ENCODE assay signal across 12 cellular contexts in the genomic region with DNA sequence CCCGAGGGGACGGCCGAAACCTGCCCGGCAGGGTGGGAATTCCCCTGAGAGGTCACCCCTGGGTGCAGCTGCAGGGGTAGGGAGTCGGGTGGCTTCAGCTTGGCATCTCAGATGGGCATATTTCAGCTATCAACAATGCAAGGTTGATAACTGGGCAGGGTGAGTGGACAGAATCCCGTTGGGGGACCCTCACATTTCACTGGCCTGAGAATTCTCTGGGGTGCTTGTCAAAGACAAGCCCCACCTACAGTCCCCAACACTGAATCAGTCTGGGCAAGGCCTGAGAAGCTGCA. TPM values are rescaled to one million over a fixed set of nuclear protein-coding genes. Genes with fewer than 3 reads are reported as not detected.
A peak's percentile ranks its signal among the peaks of the same experiment; 100 is the strongest.
DNase-seq lines count a peak whose midpoint lies in the region; ATAC-seq and TF ChIP-seq lines count a peak whose summit lies in the region.
"Had no signal": no experiment of that assay in that cellular context is flagged by ENCODE, and none has a peak within 500 bp of the region (broad histone marks: within the 10 kb centered on the region; RNA-seq: fewer than 3 reads in every experiment).

No MANE protein-coding gene starts in this region.

- TF ChIP-seq EP300 in transverse colon (IDR thresholded peaks at IDR 0.05; ENCODE audit: low read depth), result no peak

- TF ChIP-seq CTCF in fibroblast of lung (conservative IDR thresholded peaks at IDR 0.05 in 1 of 2, IDR thresholded peaks at IDR 0.05 in 1 of 2; ENCODE audit: low read depth in 1 of 2, low read length in 2 of 2) (no peak), transverse colon (IDR thresholded peaks at IDR 0.05) (no peak)

- intact Hi-C loops in transverse colon (cut with DNase I; ENCODE audit: low total_unique reads), result no loop called here

- H3K4me1 ChIP-seq in fibroblast of lung (ENCODE audit: control insufficient read depth, extremely low read depth, insufficient read depth, low read length) (peaks cover 11% of the 10 kb centered on the region), transverse colon (peaks cover 29 to 73% (median 46%) of the 10 kb centered on the region in 4 donors)

- peaks cover 52% of the 10 kb centered on the region for H3K79me2 ChIP-seq in fibroblast of lung (ENCODE audit: control insufficient read depth, insufficient read depth, low read length)

- no peak for DNase-seq in activated T-cell treated with anti-CD3 and anti-CD28 coated beads, Interleukin-2, amount 50 U/mL, for 24 hours
- no peak for DNase-seq in activated T-cell treated with anti-CD3 and anti-CD28 coated beads, Interleukin-2, amount 50 U/mL, for 1 hour
- no peak for DNase-seq in activated CD8-positive, alpha-beta memory T cell treated with anti-CD3 and anti-CD28 coated beads, Interleukin-2, amount 10 ng/mL, durations not matched to agents 7 days and 5 days
- DNase-seq in fibroblast of lung (ENCODE audit: low read depth in 2 of 2), result no peak
- no peak for DNase-seq in transverse colon
- no peak for DNase-seq in NCI-H2196 (lab: John Stamatoyannopoulos, UW; ENCODE audit: unreplicated experiment)
- DNase-seq: aorta, GOT3, NCI-H2081, small intestine had no signal

- H2AFZ ChIP-seq in fibroblast of lung (ENCODE audit: low read length), result no peak overlapping the region

- H3K36me3 Mint-ChIP-seq in activated T-cell treated with anti-CD3 and anti-CD28 coated beads, Interleukin-2, amount 50 U/mL, for 24 hours (ENCODE audit: low read depth), result peaks cover 73% of the 10 kb centered on the region
- peaks cover 17% of the 10 kb centered on the region for H3K36me3 Mint-ChIP-seq in activated CD8-positive, alpha-beta memory T cell treated with anti-CD3 and anti-CD28 coated beads, Interleukin-2, amount 10 ng/mL, durations not matched to agents 7 days and 5 days

- H3K27me3 ChIP-seq in fibroblast of lung (ENCODE audit: control insufficient read depth, insufficient read depth, low read length) (no peaks in the 10 kb centered on the region), transverse colon (no peaks in the 10 kb centered on the region)

- no peak for TF ChIP-seq POLR2A in transverse colon (IDR thresholded peaks at IDR 0.05)

- H3K36me3 ChIP-seq in fibroblast of lung (ENCODE audit: control insufficient read depth, insufficient read depth, low read length), result no peaks in the 10 kb centered on the region
- no peaks in the 10 kb centered on the region for H3K36me3 ChIP-seq in transverse colon

- peak overlapping the region; percentile 10 for H3K4me2 ChIP-seq in fibroblast of lung (ENCODE audit: extremely low read depth, insufficient read depth, low read length)

- CTCF ChIA-PET in activated CD8-positive, alpha-beta memory T cell treated with anti-CD3 and anti-CD28 coated beads, Interleukin-2, amount 10 ng/mL, durations not matched to agents 7 days and 5 days (lab: Charles Lee), result interaction anchor here (0.5 to 9.1 kb wide), 5 partner anchors 22 to 340 kb away, joined by 3 to 79 read pairs (median 6); no protein-coding TSS in a partner anchor

- H3K9ac ChIP-seq in fibroblast of lung (ENCODE audit: insufficient read depth, low read length), result no peak overlapping the region

- no peak for ATAC-seq in activated CD8-positive, alpha-beta memory T cell treated with anti-CD3 and anti-CD28 coated beads, Interleukin-2, amount 10 ng/mL, durations not matched to agents 7 days and 5 days
- ATAC-seq in HG02885 (IDR thresholded peaks at IDR 0.05; ENCODE audit: poor library complexity, unreplicated experiment), result no peak
- no peak for ATAC-seq in GM18520 (IDR thresholded peaks at IDR 0.05; ENCODE audit: unreplicated experiment)

- H3K9me3 ChIP-seq in fibroblast of lung (ENCODE audit: control insufficient read depth, insufficient read depth, low read depth, low read length) (no peaks in the 10 kb centered on the region), transverse colon (no peaks in the 10 kb centered on the region)

- no peaks in the 10 kb centered on the region for H4K20me1 ChIP-seq in fibroblast of lung (ENCODE audit: control insufficient read depth, extremely low read depth, insufficient read depth, low read length)

- peak overlapping the region; percentile 90 for H3K4me3 Mint-ChIP-seq in activated T-cell treated with anti-CD3 and anti-CD28 coated beads, Interleukin-2, amount 50 U/mL, for 24 hours
- H3K4me3 Mint-ChIP-seq in activated CD8-positive, alpha-beta memory T cell treated with anti-CD3 and anti-CD28 coated beads, Interleukin-2, amount 10 ng/mL, durations not matched to agents 7 days and 5 days, result peak overlapping the region; percentile 77

- WGBS in transverse colon (ENCODE audit: low coverage in 1 of 2), 2 donors, result 29% methylated on average over 6 of the region's 6 CpGs; no CpG with 5 or more reads in 1 of the 2 donors

- in situ Hi-C loops in transverse colon (cut with MboI; ENCODE audit: low pct_ligation_motif_present in 1 of 4, low pct_unique_long_range_greater_than_20kb in 1 of 4, low sequenced_read_pairs in 3 of 4), result no loop called here

- no peaks in the 10 kb centered on the region for H3K9me3 Mint-ChIP-seq in activated T-cell treated with anti-CD3 and anti-CD28 coated beads, Interleukin-2, amount 50 U/mL, for 24 hours
- no peaks in the 10 kb centered on the region for H3K9me3 Mint-ChIP-seq in activated CD8-positive, alpha-beta memory T cell treated with anti-CD3 and anti-CD28 coated beads, Interleukin-2, amount 10 ng/mL, durations not matched to agents 7 days and 5 days (ENCODE audit: low read depth)

- H3K27ac Mint-ChIP-seq in activated T-cell treated with anti-CD3 and anti-CD28 coated beads, Interleukin-2, amount 50 U/mL, for 24 hours, result peak overlapping the region; percentile 93
- H3K27ac Mint-ChIP-seq in activated CD8-positive, alpha-beta memory T cell treated with anti-CD3 and anti-CD28 coated beads, Interleukin-2, amount 10 ng/mL, durations not matched to agents 7 days and 5 days, result peak overlapping the region; percentile 94

- H3K4me3 ChIP-seq in fibroblast of lung (replicated peaks in 1 of 4; ENCODE audit: control extremely low read depth in 1 of 4, insufficient read depth in 1 of 4, low read depth in 3 of 4, low read length in 4 of 4), result no peak overlapping the region
- peak overlapping the region in 1 of 4 donors; percentile 20 for H3K4me3 ChIP-seq in transverse colon

- no peak overlapping the region for H3K27ac ChIP-seq in fibroblast of lung (ENCODE audit: insufficient read depth, low read length)
- H3K27ac ChIP-seq in transverse colon, result peak overlapping the region; percentile 86 to 95 (median 91)

- no peaks in the 10 kb centered on the region for H3K27me3 Mint-ChIP-seq in activated T-cell treated with anti-CD3 and anti-CD28 coated beads, Interleukin-2, amount 50 U/mL, for 24 hours
- H3K27me3 Mint-ChIP-seq in activated CD8-positive, alpha-beta memory T cell treated with anti-CD3 and anti-CD28 coated beads, Interleukin-2, amount 10 ng/mL, durations not matched to agents 7 days and 5 days, result no peaks in the 10 kb centered on the region

- H3K4me1 Mint-ChIP-seq in activated T-cell treated with anti-CD3 and anti-CD28 coated beads, Interleukin-2, amount 50 U/mL, for 24 hours (ENCODE audit: low read depth), result peaks cover 77% of the 10 kb centered on the region
- H3K4me1 Mint-ChIP-seq in activated CD8-positive, alpha-beta memory T cell treated with anti-CD3 and anti-CD28 coated beads, Interleukin-2, amount 10 ng/mL, durations not matched to agents 7 days and 5 days, result peaks cover 70% of the 10 kb centered on the region

RNA-seq across cellular contexts. Expression of a gene that starts 3.2 kb away (rescaled TPM):
- 100 to 1,000 TPM; 103 to 113 TPM for total RNA-seq in activated CD8-positive, alpha-beta memory T cell treated with anti-CD3 and anti-CD28 coated beads, Interleukin-2, amount 10 ng/mL, durations not matched to agents 7 days and 5 days
- 50.9 and 67.8 TPM in 2 replicates for total RNA-seq in fibroblast of lung
- 89.4 and 103 TPM in 2 replicates for polyA plus RNA-seq in fibroblast of lung
- polyA plus RNA-seq in fibroblast of lung (2012), result 88.1 and 111 TPM in 2 replicates
- 0.59 and 3.7 TPM in 2 replicates for polyA minus RNA-seq in fibroblast of lung (ENCODE audit: low replicate concordance)
- total RNA-seq in transverse colon, result 10 to 100 TPM; 26.3 to 47.1 (median 38.8) TPM

RNA-seq across cellular contexts. Expression of a gene that starts 57.5 kb away (rescaled TPM):
- 100 to 1,000 TPM; 181 to 191 TPM for total RNA-seq in activated CD8-positive, alpha-beta memory T cell treated with anti-CD3 and anti-CD28 coated beads, Interleukin-2, amount 10 ng/mL, durations not matched to agents 7 days and 5 days
- 27.5 and 38.5 TPM in 2 replicates for total RNA-seq in fibroblast of lung
- 102 and 116 TPM in 2 replicates for polyA plus RNA-seq in fibroblast of lung
- 75.9 and 77.0 TPM in 2 replicates for polyA plus RNA-seq in fibroblast of lung (2012)
- polyA minus RNA-seq in fibroblast of lung (ENCODE audit: low replicate concordance), result 26.9 and 28.9 TPM in 2 replicates
- 100 to 1,000 TPM in 1 of 4 donors, 10 to 100 TPM in 3; 35.2 to 117 (median 66.7) TPM for total RNA-seq in transverse colon
